Comparison of ENCODE assay signal across 35 cellular contexts in genomic region chr2:168024459-168024858, GRCh38.
"Had no signal": no experiment of that assay in that cellular context is flagged by ENCODE, and none has a peak within 500 bp of the region (broad histone marks: within the 10 kb centered on the region; RNA-seq: fewer than 3 reads in every experiment).

No MANE protein-coding gene starts in this region.

- FAIRE-seq: TTC549 had no signal

- H3K9me3 Mint-ChIP-seq: activated B cell treated with CpG ODN at 0.5 μM for 24 hours; activated CD4-positive, alpha-beta memory T cell treated with anti-CD3 and anti-CD28 coated beads for 36 hours; activated naive CD4-positive, alpha-beta T cell treated with anti-CD3 and anti-CD28 coated beads, Interleukin-2, amount 10 ng/mL, durations not matched to agents 7 days and 5 days; activated naive CD8-positive, alpha-beta T cell treated with anti-CD3 and anti-CD28 coated beads, Interleukin-2, amount 50 U/mL, for 24 hours; activated T-cell treated with anti-CD3 and anti-CD28 coated beads, Interleukin-2, amount 50 U/mL, for 4 hours; activated T-helper 1 cell treated with anti-CD3 and anti-CD28 coated beads, Interleukin-12 subunit alpha, Interleukin-12 subunit beta, Interleukin-2, Interleukin-4 antibody, amounts not matched to agents 30 ng/mL and 10 ng/mL and 1 ng/mL, durations not matched to agents 14 hours and 24 hours and 36 hours; central memory CD8-positive, alpha-beta T cell had no signal

- H3K27me3 Mint-ChIP-seq: activated B cell treated with CpG ODN at 0.5 μM for 24 hours; activated CD4-positive, alpha-beta memory T cell treated with anti-CD3 and anti-CD28 coated beads for 36 hours; activated naive CD4-positive, alpha-beta T cell treated with anti-CD3 and anti-CD28 coated beads, Interleukin-2, amount 10 ng/mL, durations not matched to agents 7 days and 5 days; activated naive CD8-positive, alpha-beta T cell; activated naive CD8-positive, alpha-beta T cell treated with anti-CD3 and anti-CD28 coated beads, Interleukin-2, amount 50 U/mL, for 24 hours; central memory CD8-positive, alpha-beta T cell had no signal

- H3K4me1 ChIP-seq: Peyer's patch had no signal

- DNase-seq: activated B cell treated with CpG ODN at 0.5 μM for 24 hours; activated CD4-positive, alpha-beta memory T cell treated with anti-CD3 and anti-CD28 coated beads for 36 hours; activated CD4-positive, alpha-beta T cell treated with anti-CD3 and anti-CD28 coated beads for 4 hours; activated CD4-positive, alpha-beta T cell treated with anti-CD3 and anti-CD28 coated beads, Interleukin-2, amount 50 U/mL, for 1 hour; activated CD4-positive, CD25-positive, alpha-beta regulatory T cell treated with anti-CD3 and anti-CD28 coated beads, Interleukin-2, amount 50 U/mL, for 72 hours; activated CD8-positive, alpha-beta memory T cell treated with anti-CD3 and anti-CD28 coated beads, Interleukin-2, amount 50 U/mL, for 4 hours; activated effector memory CD4-positive, alpha-beta T cell treated with Interleukin-2 at 50 U/mL for 16 hours; activated naive CD4-positive, alpha-beta T cell treated with anti-CD3 and anti-CD28 coated beads, Interleukin-2, amount 10 ng/mL, durations not matched to agents 7 days and 5 days; activated naive CD8-positive, alpha-beta T cell treated with anti-CD3 and anti-CD28 coated beads, Interleukin-2, amount 50 U/mL, for 24 hours; activated T-cell treated with anti-CD3 and anti-CD28 coated beads for 4 hours; activated T-cell treated with anti-CD3 and anti-CD28 coated beads, Interleukin-2, amount 50 U/mL, for 4 hours; anterior cingulate cortex; brain microvascular endothelial cell; MM.1S; NCI-H1092; NCI-H1436 treated with DMSO at 0.1 percent for 48 hours; NCI-H1694 treated with DMSO at 0.1 percent for 48 hours; NCI-H2029; NCI-H2171; NCI-H510A; NCI-H526; NCI-H748 treated with DMSO at 0.1 percent for 48 hours; NK-92 treated with Interleukin-12 subunit alpha and Interleukin-12 subunit beta, amount 100 ng/mL, for 24 hours; PC-3; Peyer's patch; SW 1271; T-helper 1 cell had no signal

- H3K4me3 Mint-ChIP-seq: activated B cell treated with CpG ODN at 0.5 μM for 24 hours; activated CD4-positive, alpha-beta memory T cell treated with anti-CD3 and anti-CD28 coated beads for 36 hours; activated naive CD4-positive, alpha-beta T cell treated with anti-CD3 and anti-CD28 coated beads, Interleukin-2, amount 10 ng/mL, durations not matched to agents 7 days and 5 days; activated naive CD8-positive, alpha-beta T cell; activated naive CD8-positive, alpha-beta T cell treated with anti-CD3 and anti-CD28 coated beads, Interleukin-2, amount 50 U/mL, for 24 hours; activated T-cell treated with anti-CD3 and anti-CD28 coated beads, Interleukin-2, amount 50 U/mL, for 4 hours; activated T-helper 1 cell treated with anti-CD3 and anti-CD28 coated beads, Interleukin-12 subunit alpha, Interleukin-12 subunit beta, Interleukin-2, Interleukin-4 antibody, amounts not matched to agents 30 ng/mL and 10 ng/mL and 1 ng/mL, durations not matched to agents 14 hours and 24 hours and 36 hours; central memory CD8-positive, alpha-beta T cell had no signal

- H3K27me3 ChIP-seq: brain microvascular endothelial cell, cardiac muscle cell, Peyer's patch had no signal

- H3K4me1 Mint-ChIP-seq: activated naive CD4-positive, alpha-beta T cell treated with anti-CD3 and anti-CD28 coated beads, Interleukin-2, amount 10 ng/mL, durations not matched to agents 7 days and 5 days had no signal

- H3K4me3 ChIP-seq: cardiac muscle cell, Peyer's patch had no signal

- H3K27ac Mint-ChIP-seq: activated B cell treated with CpG ODN at 0.5 μM for 24 hours; activated CD4-positive, alpha-beta memory T cell treated with anti-CD3 and anti-CD28 coated beads for 36 hours; activated naive CD4-positive, alpha-beta T cell treated with anti-CD3 and anti-CD28 coated beads, Interleukin-2, amount 10 ng/mL, durations not matched to agents 7 days and 5 days; activated naive CD8-positive, alpha-beta T cell; activated naive CD8-positive, alpha-beta T cell treated with anti-CD3 and anti-CD28 coated beads, Interleukin-2, amount 50 U/mL, for 24 hours; activated T-helper 1 cell treated with anti-CD3 and anti-CD28 coated beads, Interleukin-12 subunit alpha, Interleukin-12 subunit beta, Interleukin-2, Interleukin-4 antibody, amounts not matched to agents 30 ng/mL and 10 ng/mL and 1 ng/mL, durations not matched to agents 14 hours and 24 hours and 36 hours had no signal

- ATAC-seq: activated naive CD8-positive, alpha-beta T cell treated with anti-CD3 and anti-CD28 coated beads, Interleukin-2, amount 50 U/mL, for 24 hours; activated T-cell treated with anti-CD3 and anti-CD28 coated beads, Interleukin-2, amount 50 U/mL, for 4 hours; PC-3; Right ventricle myocardium inferior had no signal

- H3K27ac ChIP-seq: brain microvascular endothelial cell, cardiac muscle cell, Peyer's patch, RWPE1, VCaP had no signal

- H3K9me3 ChIP-seq: Peyer's patch had no signal

- H3K36me3 ChIP-seq: brain microvascular endothelial cell, cardiac muscle cell had no signal
